8 cellular contexts compared by ENCODE assay signal in the genomic region with DNA sequence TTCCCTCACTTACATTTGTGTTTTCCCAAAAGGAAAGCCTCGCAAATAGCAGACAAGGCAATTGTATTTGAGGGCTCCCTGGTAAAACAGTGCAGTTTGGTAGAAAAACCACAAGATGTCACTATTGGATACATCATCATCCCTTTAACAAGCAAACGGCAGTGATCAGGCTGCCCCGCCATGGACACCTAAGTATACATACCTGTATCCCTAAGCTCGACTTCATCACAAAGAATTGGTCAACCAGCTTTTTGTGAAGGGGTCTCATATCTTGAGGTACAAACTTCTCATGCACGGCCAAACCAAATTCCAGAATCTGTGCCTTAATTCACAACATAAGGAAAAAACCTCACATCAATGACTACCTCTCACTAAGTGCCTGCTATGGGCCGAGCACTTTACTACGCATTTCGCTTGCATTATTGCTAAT.
DNase-seq lines count a peak whose midpoint lies in the region; ATAC-seq, FAIRE-seq and TF ChIP-seq lines count a peak whose summit lies in the region.

No MANE protein-coding gene starts in this region.

- peak; percentile 79 for TF ChIP-seq CTCF in OCI-LY3 (IDR thresholded peaks at IDR 0.05; ENCODE audit: low read depth, low read length)
- peak; percentile 63 to 82 (median 68) for TF ChIP-seq CTCF in GM12878 (IDR thresholded peaks at IDR 0.05 in 2 of 3, conservative IDR thresholded peaks at IDR 0.05 in 1 of 3; ENCODE audit: control insufficient read depth in 2 of 3, extremely low read depth in 1 of 3, insufficient read depth in 1 of 3, low read depth in 3 of 3, low read length in 3 of 3)

- CTCF ChIA-PET in GM12878 (lab: Yijun Ruan, JAX): interaction anchor here (0.9 to 3.0 kb wide), 10 partner anchors 12 to 755 kb away, joined by 3 to 21 read pairs (median 6); no protein-coding TSS in a partner anchor

- TF ChIP-seq EP300 in Ishikawa (IDR thresholded peaks at IDR 0.05; ENCODE audit: borderline replicate concordance) (no peak), GM12878 (IDR thresholded peaks at IDR 0.05; ENCODE audit: borderline replicate concordance in 1 of 2, control insufficient read depth in 1 of 2, low read depth in 2 of 2, low read length in 2 of 2) (no peak)

- peak; percentile 83 for FAIRE-seq in GM12878 (lab: Jason Lieb, UNC)

- peak; percentile 22 for DNase-seq in activated T-cell treated with anti-CD3 and anti-CD28 coated beads for 1 hour (ENCODE audit: low read depth)
- DNase-seq in activated T-cell treated with anti-CD3 and anti-CD28 coated beads, Interleukin-2, amount 50 U/mL, for 1 hour: no peak
- DNase-seq in GM12878 (ENCODE audit: low read depth, low spot score): peak; percentile 31
- DNase-seq in iPS-NIHi11 (ENCODE audit: low spot score): peak; percentile 83
- DNase-seq in stimulated activated CD4-positive, alpha-beta T cell treated with anti-CD3 and anti-CD28 coated beads, Interleukin-2, amount 100 ng/mL, for 24 hours: peak; percentile 29 to 36

- POLR2A ChIA-PET in GM12878 (lab: Charles Lee): no interaction called here

- intact Hi-C loops in GM12878 (cut with micrococcal nuclease; ENCODE audit: unreplicated experiment): loop anchor here (1.0 to 5.0 kb wide), 4 partner anchors 113 to 1680 kb away; no protein-coding TSS in a partner anchor

- H3K27me3 ChIP-seq in OCI-LY3 (ENCODE audit: low read depth, low read length): peaks cover 10% of the 10 kb centered on the region
- no peaks in the 10 kb centered on the region for H3K27me3 ChIP-seq in GM12878 (replicated peaks in 1 of 2; ENCODE audit: control insufficient read depth in 2 of 2, insufficient read depth in 2 of 2, low read length in 1 of 2)

- H3K4me3 ChIP-seq in OCI-LY3 (ENCODE audit: low read length) (no peak overlapping the region), GM12878 (no peak overlapping the region)

- H3K9me3 ChIP-seq in OCI-LY3 (ENCODE audit: insufficient read depth, low read length) (no peaks in the 10 kb centered on the region), GM12878 (replicated peaks; ENCODE audit: control insufficient read depth, insufficient read depth, low read length) (no peaks in the 10 kb centered on the region)

- SMC1A ChIA-PET in GM12878 (lab: Charles Lee; ENCODE audit: uncharacterized antibody, unreplicated experiment): interaction anchor here (0.7 to 2.5 kb wide), 6 partner anchors 11 to 756 kb away, joined by 3 to 11 read pairs (median 5); no protein-coding TSS in a partner anchor

- no peak overlapping the region for H3K9ac ChIP-seq in OCI-LY3 (ENCODE audit: low read length)
- H3K9ac ChIP-seq in GM12878 (ENCODE audit: control insufficient read depth, insufficient read depth, low read length): no peak overlapping the region

- TF ChIP-seq POLR2A in GM12878 (IDR thresholded peaks at IDR 0.05; ENCODE audit: low read depth, low read length): no peak

- BruUV-seq in GM12878 (replicated peaks; lab: Mats Ljungman, UMichigan): no TSS peak

- no peaks in the 10 kb centered on the region for H4K20me1 ChIP-seq in OCI-LY3 (ENCODE audit: insufficient read depth, low read length)
- no peaks in the 10 kb centered on the region for H4K20me1 ChIP-seq in GM12878 (ENCODE audit: control insufficient read depth, insufficient read depth)

- H2AFZ ChIP-seq in OCI-LY3 (ENCODE audit: low read depth, low read length): peak overlapping the region; percentile 34; the same call in 1 of the 2 replicates
- H2AFZ ChIP-seq in GM12878 (ENCODE audit: control insufficient read depth, low read depth, low read length): no peak overlapping the region

- H3K36me3 ChIP-seq in OCI-LY3 (replicated peaks; ENCODE audit: low read depth, low read length) (no peaks in the 10 kb centered on the region), GM12878 (ENCODE audit: control insufficient read depth in 2 of 2, insufficient read depth in 2 of 2, low read length in 1 of 2) (no peaks in the 10 kb centered on the region)

- in situ Hi-C loops in GM12878 (cut with MboI): loop anchor here (5.0 to 10.0 kb wide), 3 partner anchors 673 to 1683 kb away; no protein-coding TSS in a partner anchor

- WGBS in GM12878 (ENCODE audit: insufficient coverage, insufficient replicate concordance, low lambda C conversion rate, missing lambda C conversion rate): 46% methylated on average over 8 of the region's 8 CpGs

- H3K4me2 ChIP-seq in OCI-LY3 (ENCODE audit: low read length) (peak overlapping the region; percentile 13; the same call in 1 of the 2 replicates), GM12878 (ENCODE audit: control insufficient read depth, insufficient read depth) (no peak overlapping the region)

- H3K4me1 ChIP-seq in OCI-LY3 (ENCODE audit: low read length) (0 out of 2 replicates have a peak, but pooled peaks cover 3% of the 10 kb centered on the region), GM12878 (ENCODE audit: control insufficient read depth, insufficient read depth, low read length) (no peaks in the 10 kb centered on the region)

- RAD21 ChIA-PET in GM12878 (lab: Charles Lee; ENCODE audit: unreplicated experiment): interaction anchor here (1.0 to 1.2 kb wide), 2 partner anchors 11 to 754 kb away, joined by 4 to 7 read pairs; no protein-coding TSS in a partner anchor

- H3K27ac ChIP-seq in OCI-LY3 (ENCODE audit: low read length): no peak overlapping the region
- no peak overlapping the region for H3K27ac ChIP-seq in GM12878 (ENCODE audit: control insufficient read depth, insufficient read depth)

- peak; percentile 92 for ATAC-seq in GM21786 (IDR thresholded peaks at IDR 0.05; ENCODE audit: unreplicated experiment)
- peak; percentile 97 for ATAC-seq in GM12878

- H3K79me2 ChIP-seq in OCI-LY3 (ENCODE audit: low read length) (no peaks in the 10 kb centered on the region), GM12878 (ENCODE audit: control insufficient read depth, insufficient read depth, low read length) (no peaks in the 10 kb centered on the region)

- peak; percentile 78 for TF ChIP-seq RAD21 in Ishikawa (IDR thresholded peaks at IDR 0.05; ENCODE audit: low read depth)
- TF ChIP-seq RAD21 in GM12878 (IDR thresholded peaks at IDR 0.05; ENCODE audit: insufficient read depth, low read depth, low read length): peak; percentile 74

TF ChIP-seq in Ishikawa, 13 proteins besides CTCF, POLR2A, EP300 and RAD21:
- TF ChIP-seq CREB1 (IDR thresholded peaks at IDR 0.05; ENCODE audit: low read depth) (no peak), NFIC (IDR thresholded peaks at IDR 0.05) (no peak), TAF1 (IDR thresholded peaks at IDR 0.05; ENCODE audit: low read depth) (no peak)
- TF ChIP-seq, protein P1, sequence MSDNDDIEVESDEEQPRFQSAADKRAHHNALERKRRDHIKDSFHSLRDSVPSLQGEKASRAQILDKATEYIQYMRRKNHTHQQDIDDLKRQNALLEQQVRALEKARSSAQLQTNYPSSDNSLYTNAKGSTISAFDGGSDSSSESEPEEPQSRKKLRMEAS (IDR thresholded peaks at IDR 0.05): no peak

TF ChIP-seq in GM12878, 131 proteins besides CTCF, POLR2A, EP300 and RAD21:
- TF ChIP-seq RUNX3 (IDR thresholded peaks at IDR 0.05; ENCODE audit: low read length) (peak; percentile 40; the same call in 1 of the 2 replicates), MTA3 (IDR thresholded peaks at IDR 0.05; ENCODE audit: borderline replicate concordance, low read length) (no peak), SMC3 (IDR thresholded peaks at IDR 0.05; ENCODE audit: borderline replicate concordance, low read length) (peak; percentile 69)
